In the genomic region with DNA sequence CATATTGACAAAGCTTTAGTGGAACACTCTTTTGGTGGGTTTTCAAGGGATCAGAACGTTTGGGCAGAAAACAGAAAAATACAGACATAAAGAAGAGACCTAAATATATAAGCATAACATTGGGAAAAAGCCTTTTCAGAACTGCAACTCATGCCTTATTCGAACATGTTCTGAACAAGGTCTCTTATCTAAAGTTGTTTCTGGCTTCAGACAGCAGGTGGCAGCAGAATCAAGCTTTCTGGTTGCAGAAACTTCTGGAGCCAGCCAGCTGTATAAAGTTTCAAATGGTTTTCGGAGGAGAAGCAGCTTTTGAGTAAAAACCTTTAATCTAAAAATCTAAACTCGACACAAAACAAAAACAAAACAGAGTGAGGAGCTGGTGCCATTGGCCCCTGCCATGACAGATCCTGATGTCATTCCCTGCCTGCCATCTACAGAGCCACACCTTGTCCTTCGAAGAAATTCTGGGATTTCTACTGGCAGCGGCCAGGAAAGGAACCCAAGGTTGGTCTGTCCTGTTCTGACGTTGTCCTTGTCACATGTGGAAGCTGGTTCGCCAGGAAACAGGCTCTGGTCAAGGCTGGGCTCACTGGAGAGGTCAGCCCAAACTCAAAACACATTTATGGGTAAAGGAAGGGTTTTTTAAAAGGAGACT, we compare ENCODE assay signal across 8 cellular contexts. TPM values are rescaled to one million over a fixed set of nuclear protein-coding genes. Genes with fewer than 3 reads are reported as not detected.
A peak's percentile ranks its signal among the peaks of the same experiment; 100 is the strongest.
DNase-seq lines count a peak whose midpoint lies in the region; ATAC-seq and TF ChIP-seq lines count a peak whose summit lies in the region.
"Not testable (repeated sequence)": the region's sequence is repeated elsewhere in the genome, so short reads cannot be mapped to it uniquely, and the experiment has no call there.

No MANE protein-coding gene starts in this region.

- H3K79me2 ChIP-seq in GM23338 (replicated peaks; ENCODE audit: insufficient read depth) = not testable (repeated sequence)

- POLR2A ChIA-PET in AG04450 (lab: Yijun Ruan, JAX) = not testable (repeated sequence)

- peak; percentile 31 for TF ChIP-seq CTCF in AG04450 (IDR thresholded peaks at IDR 0.05; ENCODE audit: low read depth, low read length)
- TF ChIP-seq CTCF in GM23338 (conservative IDR thresholded peaks at IDR 0.05; ENCODE audit: low read depth in 2 of 2) = peak; percentile 18 to 29; a peak in 3 of 4 replicates

- not testable (repeated sequence) for H3K27ac ChIP-seq in AG04450 (ENCODE audit: low read depth, low read length); GM23338 (ENCODE audit: low read depth)

- ATAC-seq in GM23338 = peak; percentile 31; the same call in 2 of the 3 replicates

- H3K4me3 ChIP-seq in AG04450 (ENCODE audit: low read depth, low read length); GM23338: not testable (repeated sequence)

- H3K4me1 Mint-ChIP-seq in GM23338 = not testable (repeated sequence)

- H3K27me3 Mint-ChIP-seq in GM23338 (ENCODE audit: insufficient read depth, low read depth, poor library complexity) = not testable (repeated sequence)

- not testable (repeated sequence) for H3K27ac Mint-ChIP-seq in GM23338

- H3K4me1 ChIP-seq in GM23338 (ENCODE audit: insufficient read depth) = not testable (repeated sequence)

- not testable (repeated sequence) for H3F3A ChIP-seq in GM23338 (replicated peaks; ENCODE audit: low read depth)

- not testable (repeated sequence) for TF ChIP-seq POLR2A in erythroblast (IDR thresholded peaks at IDR 0.05; ENCODE audit: low read length)

- CTCF ChIA-PET in AG04450 (lab: Charles Lee) = not testable (repeated sequence)

- H3K4me2 ChIP-seq in GM23338 = not testable (repeated sequence)

- not testable (repeated sequence) for H3K9me3 ChIP-seq in AG04450 (ENCODE audit: control insufficient read depth, insufficient read depth, low read length)

- not testable (repeated sequence) for H3K27me3 ChIP-seq in AG04450 (ENCODE audit: control insufficient read depth, insufficient read depth, low read length); GM23338 (ENCODE audit: insufficient read depth)

- not testable (repeated sequence) for H4K20me1 ChIP-seq in GM23338 (replicated peaks; ENCODE audit: insufficient read depth)

- H3K4me3 Mint-ChIP-seq in GM23338 = not testable (repeated sequence)

- not testable (repeated sequence) for H3K36me3 Mint-ChIP-seq in GM23338 (ENCODE audit: low read depth)

- peak; percentile 7 for DNase-seq in AG04450 (ENCODE audit: low read depth, low spot score)
- peak; percentile 3 for DNase-seq in GM23338 (ENCODE audit: low spot score)
- DNase-seq in NCI-H2196 (lab: John Stamatoyannopoulos, UW; ENCODE audit: unreplicated experiment) = peak; percentile 27
- DNase-seq in T1000 (lab: John Stamatoyannopoulos, UW) = peak; percentile 6
- DNase-seq in activated effector memory CD4-positive, alpha-beta T cell treated with anti-CD3 and anti-CD28 coated beads, Interleukin-2, amount 50 U/mL, for 16 hours = peak; percentile 68
- DNase-seq in erythroblast (lab: John Stamatoyannopoulos, UW) = peak; percentile 59 to 69
- DNase-seq in medulla oblongata (ENCODE audit: extremely low spot score) = peak; percentile 76
- peak; percentile 26 for DNase-seq in stimulated activated CD4-positive, alpha-beta T cell treated with anti-CD3 and anti-CD28 coated beads, Interleukin-1b, Interleukin-23, amount 100 ng/mL, for 48 hours

- not testable (repeated sequence) for H3K36me3 ChIP-seq in GM23338 (ENCODE audit: insufficient read depth)

- H2AFZ ChIP-seq in GM23338 = not testable (repeated sequence)

- H3K9me2 ChIP-seq in GM23338 (ENCODE audit: insufficient read depth) = not testable (repeated sequence)

- H3K9me3 Mint-ChIP-seq in GM23338 = not testable (repeated sequence)

RNA-seq across cellular contexts. Expression of a gene that starts 35.2 kb away (rescaled TPM):
- polyA plus RNA-seq in AG04450 (2011; rRNA removed) (0.79 and 1.0 TPM in 2 replicates), GM23338 (2016; fragmentation: Nextera tagmentation; extraction: Ambion mirVana) (10.2 and 11.4 TPM in 2 replicates)
- 0.28 and 0.39 TPM in 2 replicates for polyA minus RNA-seq in AG04450 (2011; rRNA and poly(A)+ RNA removed)
- 2.6 and 4.0 TPM in 2 replicates for total RNA-seq in GM23338 (2014; rRNA removed; shearing (Covaris generic))

Comparison
In these comparisons a context has a peak if more than half of its experiments do, and no peak if none do; other contexts are left out.
1. DNase-seq: peak in every context shown above with its lines; median percentile 76 in medulla oblongata; 68 in activated effector memory CD4-positive, alpha-beta T cell treated with anti-CD3 and anti-CD28 coated beads, Interleukin-2, amount 50 U/mL, for 16 hours; 64 in erythroblast; 27 in NCI-H2196; 26 in stimulated activated CD4-positive, alpha-beta T cell treated with anti-CD3 and anti-CD28 coated beads, Interleukin-1b, Interleukin-23, amount 100 ng/mL, for 48 hours; 7 in AG04450; 6 in T1000; 3 in GM23338.